Comparison of ENCODE assay signal across 27 cellular contexts in genomic region chr5:118121258-118121657, GRCh38.
"Had no signal": no experiment of that assay in that cellular context is flagged by ENCODE, and none has a peak within 500 bp of the region (broad histone marks: within the 10 kb centered on the region; RNA-seq: fewer than 3 reads in every experiment).

No MANE protein-coding gene starts in this region.

- DNase-seq: stimulated activated CD4-positive, alpha-beta T cell treated with anti-CD3 and anti-CD28 coated beads, Interleukin-2, amount 100 ng/mL, for 48 hours; stimulated activated CD4-positive, alpha-beta T cell treated with anti-CD3 and anti-CD28 coated beads, Interleukin-4, amount 100 ng/mL, for 1 hour; stimulated activated CD4-positive, alpha-beta T cell treated with anti-CD3 and anti-CD28 coated beads, Interleukin-4, amount 100 ng/mL, for 24 hours; stimulated activated CD4-positive, alpha-beta T cell treated with anti-CD3 and anti-CD28 coated beads, Interleukin-4, amount 100 ng/mL, for 4 hours; stimulated activated CD8-positive, alpha-beta memory T cell treated with anti-CD3 and anti-CD28 coated beads, Interleukin-4, amount 100 ng/mL, for 48 hours; stimulated activated naive B cell treated with anti-CD40 and anti-IgM and Interleukin-4, amounts not matched to agents 10 μg/mL and 1 μg/mL and 100 μg/mL, for 72 hours; stimulated activated naive CD4-positive, alpha-beta T cell; stimulated activated naive CD4-positive, alpha-beta T cell treated with Interleukin-2 at 50 U/mL for 16 hours; stimulated activated naive CD8-positive, alpha-beta T cell treated with anti-CD3 and anti-CD28 coated beads, Interleukin-15, amount 100 ng/mL, for 72 hours; stimulated activated naive CD8-positive, alpha-beta T cell treated with anti-CD3 and anti-CD28 coated beads, Interleukin-15, Interleukin-2, amounts not matched to agents 100 U/mL and 50 U/mL, for 24 hours; stomach; substantia nigra; testis; thyroid gland; tibial artery; transverse colon; trophoblast cell; upper lobe of left lung; upper lobe of right lung; uterus had no signal

- H3K36me3 ChIP-seq: stomach, suprapubic skin, thoracic aorta, thyroid gland, tibial artery, tibial nerve, transverse colon, upper lobe of left lung, upper lobe of right lung, uterus, vagina had no signal

- H3K27ac ChIP-seq: stomach, suprapubic skin, testis, thoracic aorta, thyroid gland, tibial artery, tibial nerve, transverse colon, upper lobe of left lung, upper lobe of right lung, uterus, vagina had no signal

- H3K4me3 ChIP-seq: stomach, suprapubic skin, testis, thoracic aorta, thyroid gland, tibial artery, tibial nerve, transverse colon, upper lobe of left lung, upper lobe of right lung, uterus, vagina had no signal

- H3K9me3 ChIP-seq: stomach, suprapubic skin, testis, thoracic aorta, thyroid gland, tibial artery, tibial nerve, transverse colon, upper lobe of left lung, upper lobe of right lung, uterus, vagina had no signal

- FAIRE-seq: urothelium cell line had no signal

- H3K27me3 ChIP-seq: stomach, suprapubic skin, testis, thyroid gland, tibial artery, tibial nerve, transverse colon, upper lobe of left lung, upper lobe of right lung, uterus, vagina had no signal

- H3K4me1 ChIP-seq: stomach, suprapubic skin, testis, thyroid gland, tibial artery, tibial nerve, transverse colon, upper lobe of left lung, upper lobe of right lung, uterus, vagina had no signal

- ATAC-seq: stimulated activated effector memory CD8-positive, alpha-beta T cell treated with anti-CD3 and anti-CD28 coated beads, Interleukin-12 subunit alpha, Interleukin-12 subunit beta, amount 100 ng/mL, for 72 hours; stimulated activated memory B cell treated with anti-CD40 and anti-IgM and Interleukin-4, amounts not matched to agents 10 μg/mL and 1 μg/mL and 100 μg/mL, for 72 hours; stimulated activated naive B cell treated with anti-CD40 and anti-IgM and Interleukin-4, amounts not matched to agents 10 μg/mL and 1 μg/mL and 100 μg/mL, for 72 hours; stimulated activated naive CD8-positive, alpha-beta T cell treated with anti-CD3 and anti-CD28 coated beads, Interleukin-15, amount 100 ng/mL, for 72 hours; stimulated activated naive CD8-positive, alpha-beta T cell treated with anti-CD3 and anti-CD28 coated beads, Interleukin-15, Interleukin-2, amounts not matched to agents 100 U/mL and 50 U/mL, for 24 hours; upper lobe of right lung had no signal
